14 cellular contexts compared by ENCODE assay signal in the genomic region with DNA sequence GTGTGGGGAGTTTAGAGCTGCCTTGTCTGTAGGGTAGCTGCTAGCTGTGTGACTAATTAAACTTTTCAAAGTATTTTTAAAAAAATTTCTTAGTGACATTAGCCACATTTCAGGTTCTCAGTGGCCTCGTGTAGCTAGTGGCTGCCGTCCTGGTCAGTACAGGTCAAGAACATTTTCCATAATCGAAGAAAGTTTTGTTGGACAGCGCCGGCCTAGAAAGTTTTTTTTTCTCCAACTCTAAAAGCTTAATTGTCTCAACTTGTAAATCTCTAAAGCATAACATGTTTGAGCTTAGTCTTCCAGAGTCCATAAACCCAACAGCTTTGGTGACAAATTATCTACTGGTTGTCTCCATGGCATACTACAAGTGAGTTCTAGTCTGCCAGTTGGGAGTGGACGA.
"Had no signal": no experiment of that assay in that cellular context is flagged by ENCODE, and none has a peak within 500 bp of the region (broad histone marks: within the 10 kb centered on the region; RNA-seq: fewer than 3 reads in every experiment).

No MANE protein-coding gene starts in this region.

- H3K27ac ChIP-seq: epithelial cell of prostate, SJCRH30, upper lobe of right lung, VCaP had no signal

- ATAC-seq: activated CD4-positive, alpha-beta T cell treated with anti-CD3 and anti-CD28 coated beads for 36 hours; stimulated activated effector memory CD8-positive, alpha-beta T cell treated with anti-CD3 and anti-CD28 coated beads, Interleukin-12 subunit alpha, Interleukin-12 subunit beta, amount 100 ng/mL, for 72 hours; upper lobe of right lung had no signal

- DNase-seq: activated CD4-positive, alpha-beta memory T cell treated with anti-CD3 and anti-CD28 coated beads, Interleukin-2, amount 10 ng/mL, durations not matched to agents 7 days and 5 days; activated CD4-positive, alpha-beta T cell treated with anti-CD3 and anti-CD28 coated beads for 36 hours; activated CD8-positive, alpha-beta memory T cell treated with anti-CD3 and anti-CD28 coated beads, Interleukin-2, amount 50 U/mL, for 4 hours; activated naive CD4-positive, alpha-beta T cell; effector memory CD4-positive, alpha-beta T cell; glutamatergic neuron; retina; SJCRH30; substantia nigra; T1000; upper lobe of right lung had no signal

- H3K4me1 ChIP-seq: SJCRH30 had no signal

- H3K9me3 ChIP-seq: SJCRH30, upper lobe of right lung had no signal

- H3K27me3 ChIP-seq: SJCRH30, upper lobe of right lung had no signal

- H3K36me3 ChIP-seq: SJCRH30, upper lobe of right lung had no signal

- H3K4me3 ChIP-seq: SJCRH30, upper lobe of right lung had no signal
